Comparison of ENCODE assay signal across 1 cellular context in the genomic region with DNA sequence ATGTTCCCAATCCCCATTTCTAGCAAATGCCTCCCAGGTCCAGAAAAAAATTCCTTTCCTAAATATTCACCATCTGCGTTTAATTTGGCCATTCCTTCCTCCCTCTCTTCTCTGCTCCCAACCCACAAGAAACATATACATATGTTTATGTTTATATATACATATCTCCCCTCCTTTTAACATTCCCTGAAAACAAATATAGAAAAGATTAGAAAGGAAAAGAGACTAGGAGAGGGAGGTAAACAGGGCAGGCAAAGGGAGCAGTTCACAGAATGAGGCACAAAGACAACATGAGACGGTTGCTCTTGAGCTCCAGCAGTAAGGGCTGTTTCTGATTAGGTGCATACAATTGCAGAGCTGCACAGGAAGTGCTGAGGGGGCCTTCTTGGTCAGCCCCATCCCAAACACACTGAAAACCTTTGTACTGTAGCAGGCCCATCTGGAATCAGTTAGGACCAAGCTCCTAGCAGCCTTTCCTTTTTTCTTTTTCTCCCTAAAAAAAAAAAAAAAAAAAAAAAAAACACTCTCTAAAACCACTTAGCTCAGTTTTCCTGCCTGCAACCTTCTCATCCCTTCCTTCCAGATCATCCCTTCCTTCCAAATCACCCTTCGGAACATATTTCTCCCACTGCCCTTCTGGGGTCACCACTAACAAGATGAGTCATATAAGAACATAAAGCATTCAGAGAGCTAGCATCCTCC.
A peak's percentile ranks its signal among the peaks of the same experiment; 100 is the strongest.
TF ChIP-seq lines count a peak whose summit lies in the region.

No MANE protein-coding gene starts in this region.

TF ChIP-seq in HepG2, 621 proteins besides CTCF, POLR2A, EP300 and RAD21 (continued from another document and continues in another):
- TF ChIP-seq, protein P1, sequence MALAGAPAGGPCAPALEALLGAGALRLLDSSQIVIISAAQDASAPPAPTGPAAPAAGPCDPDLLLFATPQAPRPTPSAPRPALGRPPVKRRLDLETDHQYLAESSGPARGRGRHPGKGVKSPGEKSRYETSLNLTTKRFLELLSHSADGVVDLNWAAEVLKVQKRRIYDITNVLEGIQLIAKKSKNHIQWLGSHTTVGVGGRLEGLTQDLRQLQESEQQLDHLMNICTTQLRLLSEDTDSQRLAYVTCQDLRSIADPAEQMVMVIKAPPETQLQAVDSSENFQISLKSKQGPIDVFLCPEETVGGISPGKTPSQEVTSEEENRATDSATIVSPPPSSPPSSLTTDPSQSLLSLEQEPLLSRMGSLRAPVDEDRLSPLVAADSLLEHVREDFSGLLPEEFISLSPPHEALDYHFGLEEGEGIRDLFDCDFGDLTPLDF (CRISPR knock-in tag; IDR thresholded peaks at IDR 0.05) = no peak
- TF ChIP-seq, protein P2, sequence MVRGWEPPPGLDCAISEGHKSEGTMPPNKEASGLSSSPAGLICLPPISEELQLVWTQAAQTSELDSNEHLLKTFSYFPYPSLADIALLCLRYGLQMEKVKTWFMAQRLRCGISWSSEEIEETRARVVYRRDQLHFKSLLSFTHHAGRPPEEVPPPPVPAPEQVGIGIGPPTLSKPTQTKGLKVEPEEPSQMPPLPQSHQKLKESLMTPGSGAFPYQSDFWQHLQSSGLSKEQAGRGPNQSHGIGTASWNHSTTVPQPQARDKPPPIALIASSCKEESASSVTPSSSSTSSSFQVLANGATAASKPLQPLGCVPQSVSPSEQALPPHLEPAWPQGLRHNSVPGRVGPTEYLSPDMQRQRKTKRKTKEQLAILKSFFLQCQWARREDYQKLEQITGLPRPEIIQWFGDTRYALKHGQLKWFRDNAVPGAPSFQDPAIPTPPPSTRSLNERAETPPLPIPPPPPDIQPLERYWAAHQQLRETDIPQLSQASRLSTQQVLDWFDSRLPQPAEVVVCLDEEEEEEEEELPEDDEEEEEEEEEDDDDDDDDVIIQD (CRISPR knock-in tag; IDR thresholded peaks at IDR 0.05; ENCODE audit: low read depth) = no peak
- TF ChIP-seq NR2F6 (IDR thresholded peaks at IDR 0.05) (no peak), NR2F6 (CRISPR knock-in tag; IDR thresholded peaks at IDR 0.05) (no peak), ATM (IDR thresholded peaks at IDR 0.05; ENCODE audit: borderline replicate concordance) (no peak), EEA1 (CRISPR knock-in tag; IDR thresholded peaks at IDR 0.05; ENCODE audit: borderline replicate concordance) (no peak), SPEN (CRISPR knock-in tag; IDR thresholded peaks at IDR 0.05; ENCODE audit: low read depth) (no peak), SMYD3 (CRISPR knock-in tag; IDR thresholded peaks at IDR 0.05) (no peak), CEBPB (IDR thresholded peaks at IDR 0.05; ENCODE audit: borderline replicate concordance, low read depth, low read length) (no peak), ZNF564 (CRISPR knock-in tag; IDR thresholded peaks at IDR 0.05) (no peak), BCL6 (CRISPR knock-in tag; IDR thresholded peaks at IDR 0.05) (no peak), ZFP62 (CRISPR knock-in tag; IDR thresholded peaks at IDR 0.05) (no peak), FOXA1 (IDR thresholded peaks at IDR 0.05) (no peak), FOXA1 (CRISPR knock-in tag; IDR thresholded peaks at IDR 0.05) (peak; percentile 35; the same call in 1 of the 2 replicates), KDM1A (CRISPR knock-in tag; IDR thresholded peaks at IDR 0.05) (no peak), CREB1 (IDR thresholded peaks at IDR 0.05) (no peak), CREB1 (CRISPR knock-in tag; IDR thresholded peaks at IDR 0.05) (no peak), GABPB1 (CRISPR knock-in tag; IDR thresholded peaks at IDR 0.05) (peak; percentile 30; the same call in 1 of the 2 replicates)
- TF ChIP-seq, protein P3, sequence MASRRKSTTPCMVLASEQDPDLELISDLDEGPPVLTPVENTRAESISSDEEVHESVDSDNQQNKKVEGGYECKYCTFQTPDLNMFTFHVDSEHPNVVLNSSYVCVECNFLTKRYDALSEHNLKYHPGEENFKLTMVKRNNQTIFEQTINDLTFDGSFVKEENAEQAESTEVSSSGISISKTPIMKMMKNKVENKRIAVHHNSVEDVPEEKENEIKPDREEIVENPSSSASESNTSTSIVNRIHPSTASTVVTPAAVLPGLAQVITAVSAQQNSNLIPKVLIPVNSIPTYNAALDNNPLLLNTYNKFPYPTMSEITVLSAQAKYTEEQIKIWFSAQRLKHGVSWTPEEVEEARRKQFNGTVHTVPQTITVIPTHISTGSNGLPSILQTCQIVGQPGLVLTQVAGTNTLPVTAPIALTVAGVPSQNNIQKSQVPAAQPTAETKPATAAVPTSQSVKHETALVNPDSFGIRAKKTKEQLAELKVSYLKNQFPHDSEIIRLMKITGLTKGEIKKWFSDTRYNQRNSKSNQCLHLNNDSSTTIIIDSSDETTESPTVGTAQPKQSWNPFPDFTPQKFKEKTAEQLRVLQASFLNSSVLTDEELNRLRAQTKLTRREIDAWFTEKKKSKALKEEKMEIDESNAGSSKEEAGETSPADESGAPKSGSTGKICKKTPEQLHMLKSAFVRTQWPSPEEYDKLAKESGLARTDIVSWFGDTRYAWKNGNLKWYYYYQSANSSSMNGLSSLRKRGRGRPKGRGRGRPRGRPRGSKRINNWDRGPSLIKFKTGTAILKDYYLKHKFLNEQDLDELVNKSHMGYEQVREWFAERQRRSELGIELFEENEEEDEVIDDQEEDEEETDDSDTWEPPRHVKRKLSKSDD (CRISPR knock-in tag; IDR thresholded peaks at IDR 0.05; ENCODE audit: low read depth) = no peak
- TF ChIP-seq, protein P4, sequence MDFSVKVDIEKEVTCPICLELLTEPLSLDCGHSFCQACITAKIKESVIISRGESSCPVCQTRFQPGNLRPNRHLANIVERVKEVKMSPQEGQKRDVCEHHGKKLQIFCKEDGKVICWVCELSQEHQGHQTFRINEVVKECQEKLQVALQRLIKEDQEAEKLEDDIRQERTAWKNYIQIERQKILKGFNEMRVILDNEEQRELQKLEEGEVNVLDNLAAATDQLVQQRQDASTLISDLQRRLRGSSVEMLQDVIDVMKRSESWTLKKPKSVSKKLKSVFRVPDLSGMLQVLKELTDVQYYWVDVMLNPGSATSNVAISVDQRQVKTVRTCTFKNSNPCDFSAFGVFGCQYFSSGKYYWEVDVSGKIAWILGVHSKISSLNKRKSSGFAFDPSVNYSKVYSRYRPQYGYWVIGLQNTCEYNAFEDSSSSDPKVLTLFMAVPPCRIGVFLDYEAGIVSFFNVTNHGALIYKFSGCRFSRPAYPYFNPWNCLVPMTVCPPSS (IDR thresholded peaks at IDR 0.05) = no peak
- TF ChIP-seq, protein P5, sequence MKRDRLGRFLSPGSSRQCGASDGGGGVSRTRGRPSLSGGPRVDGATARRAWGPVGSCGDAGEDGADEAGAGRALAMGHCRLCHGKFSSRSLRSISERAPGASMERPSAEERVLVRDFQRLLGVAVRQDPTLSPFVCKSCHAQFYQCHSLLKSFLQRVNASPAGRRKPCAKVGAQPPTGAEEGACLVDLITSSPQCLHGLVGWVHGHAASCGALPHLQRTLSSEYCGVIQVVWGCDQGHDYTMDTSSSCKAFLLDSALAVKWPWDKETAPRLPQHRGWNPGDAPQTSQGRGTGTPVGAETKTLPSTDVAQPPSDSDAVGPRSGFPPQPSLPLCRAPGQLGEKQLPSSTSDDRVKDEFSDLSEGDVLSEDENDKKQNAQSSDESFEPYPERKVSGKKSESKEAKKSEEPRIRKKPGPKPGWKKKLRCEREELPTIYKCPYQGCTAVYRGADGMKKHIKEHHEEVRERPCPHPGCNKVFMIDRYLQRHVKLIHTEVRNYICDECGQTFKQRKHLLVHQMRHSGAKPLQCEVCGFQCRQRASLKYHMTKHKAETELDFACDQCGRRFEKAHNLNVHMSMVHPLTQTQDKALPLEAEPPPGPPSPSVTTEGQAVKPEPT (CRISPR knock-in tag; IDR thresholded peaks at IDR 0.05; ENCODE audit: low read depth) = no peak
- TF ChIP-seq, protein P6, sequence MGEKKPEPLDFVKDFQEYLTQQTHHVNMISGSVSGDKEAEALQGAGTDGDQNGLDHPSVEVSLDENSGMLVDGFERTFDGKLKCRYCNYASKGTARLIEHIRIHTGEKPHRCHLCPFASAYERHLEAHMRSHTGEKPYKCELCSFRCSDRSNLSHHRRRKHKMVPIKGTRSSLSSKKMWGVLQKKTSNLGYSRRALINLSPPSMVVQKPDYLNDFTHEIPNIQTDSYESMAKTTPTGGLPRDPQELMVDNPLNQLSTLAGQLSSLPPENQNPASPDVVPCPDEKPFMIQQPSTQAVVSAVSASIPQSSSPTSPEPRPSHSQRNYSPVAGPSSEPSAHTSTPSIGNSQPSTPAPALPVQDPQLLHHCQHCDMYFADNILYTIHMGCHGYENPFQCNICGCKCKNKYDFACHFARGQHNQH (CRISPR knock-in tag; IDR thresholded peaks at IDR 0.05) = no peak
- TF ChIP-seq, protein P7, sequence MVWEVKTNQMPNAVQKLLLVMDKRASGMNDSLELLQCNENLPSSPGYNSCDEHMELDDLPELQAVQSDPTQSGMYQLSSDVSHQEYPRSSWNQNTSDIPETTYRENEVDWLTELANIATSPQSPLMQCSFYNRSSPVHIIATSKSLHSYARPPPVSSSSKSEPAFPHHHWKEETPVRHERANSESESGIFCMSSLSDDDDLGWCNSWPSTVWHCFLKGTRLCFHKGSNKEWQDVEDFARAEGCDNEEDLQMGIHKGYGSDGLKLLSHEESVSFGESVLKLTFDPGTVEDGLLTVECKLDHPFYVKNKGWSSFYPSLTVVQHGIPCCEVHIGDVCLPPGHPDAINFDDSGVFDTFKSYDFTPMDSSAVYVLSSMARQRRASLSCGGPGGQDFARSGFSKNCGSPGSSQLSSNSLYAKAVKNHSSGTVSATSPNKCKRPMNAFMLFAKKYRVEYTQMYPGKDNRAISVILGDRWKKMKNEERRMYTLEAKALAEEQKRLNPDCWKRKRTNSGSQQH (CRISPR knock-in tag; IDR thresholded peaks at IDR 0.05; ENCODE audit: low read depth) = no peak
- TF ChIP-seq, protein P8, sequence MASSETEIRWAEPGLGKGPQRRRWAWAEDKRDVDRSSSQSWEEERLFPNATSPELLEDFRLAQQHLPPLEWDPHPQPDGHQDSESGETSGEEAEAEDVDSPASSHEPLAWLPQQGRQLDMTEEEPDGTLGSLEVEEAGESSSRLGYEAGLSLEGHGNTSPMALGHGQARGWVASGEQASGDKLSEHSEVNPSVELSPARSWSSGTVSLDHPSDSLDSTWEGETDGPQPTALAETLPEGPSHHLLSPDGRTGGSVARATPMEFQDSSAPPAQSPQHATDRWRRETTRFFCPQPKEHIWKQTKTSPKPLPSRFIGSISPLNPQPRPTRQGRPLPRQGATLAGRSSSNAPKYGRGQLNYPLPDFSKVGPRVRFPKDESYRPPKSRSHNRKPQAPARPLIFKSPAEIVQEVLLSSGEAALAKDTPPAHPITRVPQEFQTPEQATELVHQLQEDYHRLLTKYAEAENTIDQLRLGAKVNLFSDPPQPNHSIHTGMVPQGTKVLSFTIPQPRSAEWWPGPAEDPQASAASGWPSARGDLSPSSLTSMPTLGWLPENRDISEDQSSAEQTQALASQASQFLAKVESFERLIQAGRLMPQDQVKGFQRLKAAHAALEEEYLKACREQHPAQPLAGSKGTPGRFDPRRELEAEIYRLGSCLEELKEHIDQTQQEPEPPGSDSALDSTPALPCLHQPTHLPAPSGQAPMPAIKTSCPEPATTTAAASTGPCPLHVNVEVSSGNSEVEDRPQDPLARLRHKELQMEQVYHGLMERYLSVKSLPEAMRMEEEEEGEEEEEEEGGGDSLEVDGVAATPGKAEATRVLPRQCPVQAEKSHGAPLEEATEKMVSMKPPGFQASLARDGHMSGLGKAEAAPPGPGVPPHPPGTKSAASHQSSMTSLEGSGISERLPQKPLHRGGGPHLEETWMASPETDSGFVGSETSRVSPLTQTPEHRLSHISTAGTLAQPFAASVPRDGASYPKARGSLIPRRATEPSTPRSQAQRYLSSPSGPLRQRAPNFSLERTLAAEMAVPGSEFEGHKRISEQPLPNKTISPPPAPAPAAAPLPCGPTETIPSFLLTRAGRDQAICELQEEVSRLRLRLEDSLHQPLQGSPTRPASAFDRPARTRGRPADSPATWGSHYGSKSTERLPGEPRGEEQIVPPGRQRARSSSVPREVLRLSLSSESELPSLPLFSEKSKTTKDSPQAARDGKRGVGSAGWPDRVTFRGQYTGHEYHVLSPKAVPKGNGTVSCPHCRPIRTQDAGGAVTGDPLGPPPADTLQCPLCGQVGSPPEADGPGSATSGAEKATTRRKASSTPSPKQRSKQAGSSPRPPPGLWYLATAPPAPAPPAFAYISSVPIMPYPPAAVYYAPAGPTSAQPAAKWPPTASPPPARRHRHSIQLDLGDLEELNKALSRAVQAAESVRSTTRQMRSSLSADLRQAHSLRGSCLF (CRISPR knock-in tag; IDR thresholded peaks at IDR 0.05; ENCODE audit: borderline replicate concordance) = no peak
- TF ChIP-seq, protein P9, sequence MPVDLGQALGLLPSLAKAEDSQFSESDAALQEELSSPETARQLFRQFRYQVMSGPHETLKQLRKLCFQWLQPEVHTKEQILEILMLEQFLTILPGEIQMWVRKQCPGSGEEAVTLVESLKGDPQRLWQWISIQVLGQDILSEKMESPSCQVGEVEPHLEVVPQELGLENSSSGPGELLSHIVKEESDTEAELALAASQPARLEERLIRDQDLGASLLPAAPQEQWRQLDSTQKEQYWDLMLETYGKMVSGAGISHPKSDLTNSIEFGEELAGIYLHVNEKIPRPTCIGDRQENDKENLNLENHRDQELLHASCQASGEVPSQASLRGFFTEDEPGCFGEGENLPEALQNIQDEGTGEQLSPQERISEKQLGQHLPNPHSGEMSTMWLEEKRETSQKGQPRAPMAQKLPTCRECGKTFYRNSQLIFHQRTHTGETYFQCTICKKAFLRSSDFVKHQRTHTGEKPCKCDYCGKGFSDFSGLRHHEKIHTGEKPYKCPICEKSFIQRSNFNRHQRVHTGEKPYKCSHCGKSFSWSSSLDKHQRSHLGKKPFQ (CRISPR knock-in tag; IDR thresholded peaks at IDR 0.05; ENCODE audit: insufficient replicate concordance) = no peak
- TF ChIP-seq, protein P10, sequence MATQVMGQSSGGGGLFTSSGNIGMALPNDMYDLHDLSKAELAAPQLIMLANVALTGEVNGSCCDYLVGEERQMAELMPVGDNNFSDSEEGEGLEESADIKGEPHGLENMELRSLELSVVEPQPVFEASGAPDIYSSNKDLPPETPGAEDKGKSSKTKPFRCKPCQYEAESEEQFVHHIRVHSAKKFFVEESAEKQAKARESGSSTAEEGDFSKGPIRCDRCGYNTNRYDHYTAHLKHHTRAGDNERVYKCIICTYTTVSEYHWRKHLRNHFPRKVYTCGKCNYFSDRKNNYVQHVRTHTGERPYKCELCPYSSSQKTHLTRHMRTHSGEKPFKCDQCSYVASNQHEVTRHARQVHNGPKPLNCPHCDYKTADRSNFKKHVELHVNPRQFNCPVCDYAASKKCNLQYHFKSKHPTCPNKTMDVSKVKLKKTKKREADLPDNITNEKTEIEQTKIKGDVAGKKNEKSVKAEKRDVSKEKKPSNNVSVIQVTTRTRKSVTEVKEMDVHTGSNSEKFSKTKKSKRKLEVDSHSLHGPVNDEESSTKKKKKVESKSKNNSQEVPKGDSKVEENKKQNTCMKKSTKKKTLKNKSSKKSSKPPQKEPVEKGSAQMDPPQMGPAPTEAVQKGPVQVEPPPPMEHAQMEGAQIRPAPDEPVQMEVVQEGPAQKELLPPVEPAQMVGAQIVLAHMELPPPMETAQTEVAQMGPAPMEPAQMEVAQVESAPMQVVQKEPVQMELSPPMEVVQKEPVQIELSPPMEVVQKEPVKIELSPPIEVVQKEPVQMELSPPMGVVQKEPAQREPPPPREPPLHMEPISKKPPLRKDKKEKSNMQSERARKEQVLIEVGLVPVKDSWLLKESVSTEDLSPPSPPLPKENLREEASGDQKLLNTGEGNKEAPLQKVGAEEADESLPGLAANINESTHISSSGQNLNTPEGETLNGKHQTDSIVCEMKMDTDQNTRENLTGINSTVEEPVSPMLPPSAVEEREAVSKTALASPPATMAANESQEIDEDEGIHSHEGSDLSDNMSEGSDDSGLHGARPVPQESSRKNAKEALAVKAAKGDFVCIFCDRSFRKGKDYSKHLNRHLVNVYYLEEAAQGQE (IDR thresholded peaks at IDR 0.05; ENCODE audit: borderline replicate concordance in 1 of 2, low read depth in 1 of 2, low read length in 2 of 2) = no peak
